In the genomic region with DNA sequence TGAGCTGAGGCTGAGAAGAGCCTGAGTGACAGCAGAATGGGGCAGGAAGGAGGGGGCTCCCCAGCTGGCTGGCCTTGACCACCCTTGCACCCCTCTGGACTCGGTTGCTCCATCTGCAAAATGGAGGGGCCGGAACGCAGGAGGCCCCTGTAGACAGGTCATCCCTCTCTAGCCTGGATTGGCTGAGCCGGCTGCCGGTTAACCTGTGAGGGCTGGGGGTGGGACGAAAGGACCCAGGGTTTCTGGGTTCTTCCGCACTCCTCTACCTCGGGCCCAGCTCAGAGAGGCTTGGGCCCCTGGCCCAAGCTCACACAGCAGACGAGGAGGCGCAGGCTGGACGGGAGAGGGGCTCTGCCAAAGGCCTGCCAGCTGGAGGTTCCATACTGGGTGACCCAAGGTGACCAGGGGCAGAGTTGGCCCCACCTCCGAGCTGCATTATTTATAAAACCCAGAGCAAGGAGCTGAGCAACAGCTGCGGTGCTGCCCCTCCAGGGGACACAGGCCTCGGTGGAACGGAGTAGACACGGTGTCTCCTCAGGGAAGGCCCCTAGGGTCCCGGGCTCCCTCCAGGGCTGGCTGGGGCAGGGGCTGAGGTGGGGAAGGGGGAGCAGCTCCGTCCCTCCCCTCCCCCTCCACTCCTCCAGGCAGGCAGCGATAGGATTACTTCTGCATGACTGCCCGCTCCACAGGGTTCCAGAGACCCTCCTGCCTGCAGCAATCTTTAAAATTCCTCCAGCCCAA, we compare ENCODE assay signal across 12 cellular contexts. TPM values are rescaled to one million over a fixed set of nuclear protein-coding genes. Genes with fewer than 3 reads are reported as not detected.
DNase-seq lines count a peak whose midpoint lies in the region; ATAC-seq and TF ChIP-seq lines count a peak whose summit lies in the region.
"Had no signal": no experiment of that assay in that cellular context is flagged by ENCODE, and none has a peak within 500 bp of the region (broad histone marks: within the 10 kb centered on the region; RNA-seq: fewer than 3 reads in every experiment).

No MANE protein-coding gene starts in this region.

- TF ChIP-seq EP300 in suprapubic skin (IDR thresholded peaks at IDR 0.05): no peak

- H3K27me3 ChIP-seq in layer of hippocampus (ENCODE audit: control insufficient read depth, insufficient read depth, low read length): no peaks in the 10 kb centered on the region
- no peaks in the 10 kb centered on the region for H3K27me3 ChIP-seq in suprapubic skin

- H3K36me3 ChIP-seq in suprapubic skin: peaks cover 3% of the 10 kb centered on the region

- no peaks in the 10 kb centered on the region for H3K9me3 Mint-ChIP-seq in chondrocyte (ENCODE audit: low read depth)
- H3K9me3 Mint-ChIP-seq: activated naive CD4-positive, alpha-beta T cell treated with anti-CD3 and anti-CD28 coated beads, Interleukin-2, amount 50 U/mL, for 24 hours; T-helper 2 cell treated with Interferon-gamma antibody and Interleukin-4, amounts not matched to agents 5 μg/mL and 100 μg/mL, for 36 hours had no signal

- H3K4me1 ChIP-seq in suprapubic skin: peaks cover 98% of the 10 kb centered on the region

- H3K36me3 Mint-ChIP-seq in chondrocyte (ENCODE audit: low read depth): no peaks in the 10 kb centered on the region
- H3K36me3 Mint-ChIP-seq: activated naive CD4-positive, alpha-beta T cell treated with anti-CD3 and anti-CD28 coated beads, Interleukin-2, amount 50 U/mL, for 24 hours had no signal

- DNase-seq in NCI-H2171 (lab: John Stamatoyannopoulos, UW) (peak; percentile 65), chondrocyte (ENCODE audit: low spot score) (no peak), suprapubic skin (ENCODE audit: low spot score in 2 of 2) (no peak), HUDEP-2 (lab: John Stamatoyannopoulos, UW; ENCODE audit: unreplicated experiment in 76 of 76) (no peak), NCI-H446 (lab: John Stamatoyannopoulos, UW) (no peak)
- DNase-seq: effector CD4-positive, alpha-beta T cell; NCI-H1930; small intestine had no signal

- H3K27ac ChIP-seq in layer of hippocampus (ENCODE audit: low read depth, low read length): peak overlapping the region; percentile 54
- H3K27ac ChIP-seq in suprapubic skin: peak overlapping the region; percentile 24

- ATAC-seq in HG02840 (IDR thresholded peaks at IDR 0.05; ENCODE audit: low FRiP score, unreplicated experiment): no peak

- TF ChIP-seq POLR2A in suprapubic skin (IDR thresholded peaks at IDR 0.05): no peak

- TF ChIP-seq CTCF in chondrocyte (IDR thresholded peaks at IDR 0.05) (no peak), suprapubic skin (IDR thresholded peaks at IDR 0.05) (no peak)

- H3K4me3 Mint-ChIP-seq in chondrocyte (ENCODE audit: unreplicated experiment): peak overlapping the region; percentile 40
- H3K4me3 Mint-ChIP-seq: activated naive CD4-positive, alpha-beta T cell treated with anti-CD3 and anti-CD28 coated beads, Interleukin-2, amount 50 U/mL, for 24 hours; T-helper 2 cell treated with Interferon-gamma antibody and Interleukin-4, amounts not matched to agents 5 μg/mL and 100 μg/mL, for 36 hours had no signal

- no peaks in the 10 kb centered on the region for H3K27me3 Mint-ChIP-seq in chondrocyte (ENCODE audit: low read depth)
- H3K27me3 Mint-ChIP-seq: activated naive CD4-positive, alpha-beta T cell treated with anti-CD3 and anti-CD28 coated beads, Interleukin-2, amount 50 U/mL, for 24 hours had no signal

- H3K4me1 Mint-ChIP-seq in chondrocyte (ENCODE audit: low read depth): peaks cover 28% of the 10 kb centered on the region
- H3K4me1 Mint-ChIP-seq: activated naive CD4-positive, alpha-beta T cell treated with anti-CD3 and anti-CD28 coated beads, Interleukin-2, amount 50 U/mL, for 24 hours had no signal

- H3K27ac Mint-ChIP-seq in chondrocyte (ENCODE audit: unreplicated experiment): peak overlapping the region; percentile 79
- H3K27ac Mint-ChIP-seq: activated naive CD4-positive, alpha-beta T cell treated with anti-CD3 and anti-CD28 coated beads, Interleukin-2, amount 50 U/mL, for 24 hours; T-helper 2 cell treated with Interferon-gamma antibody and Interleukin-4, amounts not matched to agents 5 μg/mL and 100 μg/mL, for 36 hours had no signal

- H3K9me3 ChIP-seq in suprapubic skin: no peaks in the 10 kb centered on the region

- no peak overlapping the region for H3K4me3 ChIP-seq in suprapubic skin

- 71% methylated on average over 9 of the region's 20 CpGs for WGBS in suprapubic skin

RNA-seq across cellular contexts. Expression of gene AHDC1, which starts 11.2 kb away (rescaled TPM):
- total RNA-seq in chondrocyte (61.6 to 86.7 TPM (median 61.8 TPM) in 3 replicates), suprapubic skin (100 to 1,000 TPM in 1 of 4 donors, 10 to 100 TPM in 3; 46.7 to 103 (median 60.1) TPM)

RNA-seq across cellular contexts. Expression of gene FGR, which starts 42.2 kb away (rescaled TPM):
- not detected in 3 replicates for total RNA-seq in chondrocyte
- total RNA-seq in suprapubic skin: 1 to 10 TPM; 3.0 to 9.2 (median 5.9) TPM
